ENCODE assay signal across 26 cellular contexts in the genomic region with DNA sequence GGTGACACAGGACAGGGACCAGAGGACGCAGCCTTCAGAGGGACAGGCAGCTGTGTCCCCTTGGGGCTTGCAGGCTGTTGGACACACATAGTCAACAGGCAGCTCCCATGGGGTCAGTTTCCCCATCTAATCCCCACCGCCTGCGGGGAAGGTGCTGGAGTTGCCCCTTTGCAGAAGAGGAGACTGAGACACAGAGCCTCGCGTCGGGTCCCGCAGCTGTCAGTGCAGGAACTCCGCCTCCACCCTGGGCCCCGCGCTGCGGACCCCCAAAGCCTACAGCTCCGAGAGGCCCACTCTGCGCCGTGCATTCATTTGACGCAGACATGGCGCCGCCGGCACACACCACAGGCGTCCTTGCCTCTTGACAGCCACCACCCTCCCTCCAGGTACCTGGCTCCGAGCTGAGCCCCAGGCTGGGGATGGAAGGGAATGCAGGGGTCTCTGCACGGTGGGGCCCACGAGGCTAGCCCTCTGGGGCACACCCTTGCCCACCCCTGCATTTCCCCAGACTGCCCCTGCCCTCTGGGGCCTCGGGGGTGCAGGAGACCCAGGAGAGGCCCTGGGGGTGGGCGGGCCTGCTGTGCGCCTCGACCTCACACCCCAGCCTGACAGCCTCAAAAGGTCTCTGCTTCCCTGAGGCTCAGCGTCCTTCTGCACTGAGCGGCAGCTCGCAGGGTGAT.
"Had no signal": no experiment of that assay in that cellular context is flagged by ENCODE, and none has a peak within 500 bp of the region (broad histone marks: within the 10 kb centered on the region; RNA-seq: fewer than 3 reads in every experiment).

No MANE protein-coding gene starts in this region.

- H3K4me1 ChIP-seq: psoas muscle, upper lobe of left lung had no signal

- H3K27ac ChIP-seq: dorsolateral prefrontal cortex, hepatocyte, ovary, psoas muscle, skin epidermis, thoracic aorta, tibial nerve, upper lobe of left lung had no signal

- H3K4me1 Mint-ChIP-seq: mesothelial cell of epicardium, naive B cell, neural crest cell had no signal

- ATAC-seq: left colon, mucosa of descending colon, psoas muscle, right cardiac atrium had no signal

- H3K4me2 ChIP-seq: hepatocyte had no signal

- H3K9me3 Mint-ChIP-seq: natural killer cell treated with Interleukin-12 subunit alpha and Interleukin-12 subunit beta and Interleukin-15 and Interleukin-18, amount 100 ng/mL, for 72 hours had no signal

- H2AFZ ChIP-seq: hepatocyte had no signal

- H3K4me3 ChIP-seq: dorsolateral prefrontal cortex, hepatocyte, mucosa of descending colon, ovary, psoas muscle, skin epidermis, thoracic aorta, tibial nerve, upper lobe of left lung had no signal

- H3K27ac Mint-ChIP-seq: mesothelial cell of epicardium; natural killer cell treated with Interleukin-12 subunit alpha and Interleukin-12 subunit beta and Interleukin-15 and Interleukin-18, amount 100 ng/mL, for 72 hours had no signal

- H3K27me3 ChIP-seq: hepatocyte, ovary, upper lobe of left lung had no signal

- H3K36me3 ChIP-seq: ovary, thoracic aorta, tibial nerve, upper lobe of left lung had no signal

- H3K27me3 Mint-ChIP-seq: natural killer cell treated with Interleukin-12 subunit alpha and Interleukin-12 subunit beta and Interleukin-15 and Interleukin-18, amount 100 ng/mL, for 72 hours had no signal

- H3K4me3 Mint-ChIP-seq: mesothelial cell of epicardium; naive B cell; natural killer cell treated with Interleukin-12 subunit alpha and Interleukin-12 subunit beta and Interleukin-15 and Interleukin-18, amount 100 ng/mL, for 72 hours; neural crest cell had no signal

- H3K79me2 ChIP-seq: hepatocyte had no signal

- DNase-seq: caudate nucleus; cerebellar nuclear complex; effector CD4-positive, alpha-beta T cell; head of caudate nucleus; left colon; mesenchymal stem cell; naive B cell; nucleus accumbens; ovary; stimulated activated CD4-positive, alpha-beta T cell treated with anti-CD3 and anti-CD28 coated beads, Interleukin-1b, Interleukin-23, amount 100 ng/mL, for 48 hours; stimulated activated CD4-positive, alpha-beta T cell treated with anti-CD3 and anti-CD28 coated beads, Interleukin-4, amount 100 ng/mL, for 1 hour; stimulated activated CD8-positive, alpha-beta memory T cell treated with anti-CD3 and anti-CD28 coated beads, Interleukin-4, amount 100 ng/mL, for 48 hours; stimulated activated naive CD4-positive, alpha-beta T cell; substantia nigra had no signal

- H3K9me3 ChIP-seq: mucosa of descending colon, ovary, psoas muscle, upper lobe of left lung had no signal
